Comparison of ENCODE assay signal across 15 cellular contexts in genomic region chrX:37453821-37454220, GRCh38.
DNase-seq lines count a peak whose midpoint lies in the region; ATAC-seq and TF ChIP-seq lines count a peak whose summit lies in the region.
"Had no signal": no experiment of that assay in that cellular context is flagged by ENCODE, and none has a peak within 500 bp of the region (broad histone marks: within the 10 kb centered on the region; RNA-seq: fewer than 3 reads in every experiment).

No MANE protein-coding gene starts in this region.

- dilution Hi-C loops in mammary epithelial cell (cut with HindIII; ENCODE audit: low sequenced_read_pairs): no loop called here

- H2AFZ ChIP-seq in mammary epithelial cell (ENCODE audit: low read depth, low read length): no peak overlapping the region

- no peaks in the 10 kb centered on the region for H3K27me3 Mint-ChIP-seq in MCF 10A (ENCODE audit: insufficient read depth, unreplicated experiment)

- TF ChIP-seq CTCF in MCF 10A (IDR thresholded peaks at IDR 0.05; ENCODE audit: unreplicated experiment) (no peak), breast epithelium (IDR thresholded peaks at IDR 0.05) (no peak), mammary epithelial cell (conservative IDR thresholded peaks at IDR 0.05 in 1 of 2, IDR thresholded peaks at IDR 0.05 in 1 of 2; ENCODE audit: extremely low read depth in 1 of 2, insufficient read depth in 1 of 2, low read depth in 1 of 2, low read length in 2 of 2) (no peak), foreskin keratinocyte (conservative IDR thresholded peaks at IDR 0.05) (no peak), suprapubic skin (IDR thresholded peaks at IDR 0.05) (no peak), GM10248 (IDR thresholded peaks at IDR 0.05; ENCODE audit: control extremely low read depth, extremely low read depth, low read depth, missing control alignments) (no peak)

- no peaks in the 10 kb centered on the region for H3K9me3 ChIP-seq in breast epithelium
- H3K9me3 ChIP-seq in mammary epithelial cell (replicated peaks; ENCODE audit: insufficient read depth, low read length): no peaks in the 10 kb centered on the region
- no peaks in the 10 kb centered on the region for H3K9me3 ChIP-seq in suprapubic skin
- H3K9me3 ChIP-seq: BLaER1, Caco-2 had no signal

- POLR2A ChIA-PET in MCF 10A (lab: Yijun Ruan, JAX) (interaction anchor here (1.0 to 1.4 kb wide), 3 partner anchors 19 to 105 kb away, joined by 3 read pairs; partner anchors contain the start of gene PRRG1), GM10248 (lab: Yijun Ruan, JAX) (no interaction called here)

- TF ChIP-seq EP300 in suprapubic skin (IDR thresholded peaks at IDR 0.05): no peak

- in situ Hi-C loops in mammary epithelial cell (cut with MboI; ENCODE audit: low sequenced_read_pairs in 2 of 2): no loop called here

- WGBS in mammary epithelial cell (ENCODE audit: low coverage, missing lambda C conversion rate): 63% methylated on average over 1 of the region's 1 CpG
- WGBS in suprapubic skin: 73% methylated on average over 1 of the region's 1 CpG

- H3K9ac ChIP-seq in mammary epithelial cell (ENCODE audit: insufficient read depth, low read length): no peak overlapping the region
- H3K9ac ChIP-seq: BLaER1 had no signal

- intact Hi-C loops in MCF 10A (cut with micrococcal nuclease) (loop anchor here (10.0 kb wide), 1 partner anchor 99 kb away; no protein-coding TSS in a partner anchor), breast epithelium (cut with DNase I; ENCODE audit: low total_unique reads) (no loop called here), mammary epithelial cell (cut with micrococcal nuclease) (no loop called here)

- H3K27ac ChIP-seq in breast epithelium (no peak overlapping the region), mammary epithelial cell (ENCODE audit: insufficient read depth, low read depth, low read length) (peak overlapping the region; percentile 48), foreskin keratinocyte (no peak overlapping the region), suprapubic skin (no peak overlapping the region)
- H3K27ac ChIP-seq: 22Rv1, BLaER1 had no signal

- H3K36me3 Mint-ChIP-seq in MCF 10A (ENCODE audit: insufficient read depth, unreplicated experiment): peaks cover 7% of the 10 kb centered on the region
- H3K36me3 Mint-ChIP-seq: CD8-positive, alpha-beta memory T cell; IgD-negative memory B cell had no signal

- DNase-seq in MCF 10A (ENCODE audit: unreplicated experiment) (peak; percentile 40), breast epithelium (ENCODE audit: low spot score in 2 of 2) (no peak), mammary epithelial cell (peak; percentile 8), foreskin keratinocyte (peak; percentile 3 to 23), suprapubic skin (ENCODE audit: low spot score in 2 of 2) (no peak), GM10248 (ENCODE audit: extremely low spot score) (no peak), MV-4-11 (lab: John Stamatoyannopoulos, UW) (no peak)
- DNase-seq: AML-193; Caco-2; CD8-positive, alpha-beta memory T cell; DMS53; GF-D8 had no signal

- BruUV-seq in MCF 10A (replicated peaks; lab: Mats Ljungman, UMichigan) (no TSS peak), mammary epithelial cell (replicated peaks; lab: Mats Ljungman, UMichigan) (no TSS peak)

- TF ChIP-seq POLR2A in breast epithelium (IDR thresholded peaks at IDR 0.05): no peak
- TF ChIP-seq POLR2A in suprapubic skin (IDR thresholded peaks at IDR 0.05): no peak

- peak overlapping the region; percentile 18 for H3K4me2 ChIP-seq in mammary epithelial cell (ENCODE audit: insufficient read depth, low read depth, low read length)
- H3K4me2 ChIP-seq: BLaER1 had no signal

- CTCF ChIA-PET in MCF 10A (lab: Yijun Ruan, JAX) (no interaction called here), mammary epithelial cell (lab: Charles Lee; ENCODE audit: low non-redundant PET) (no interaction called here), GM10248 (lab: Yijun Ruan, JAX) (no interaction called here)

- peaks cover 23% of the 10 kb centered on the region for H3K4me1 Mint-ChIP-seq in MCF 10A (ENCODE audit: insufficient read depth, unreplicated experiment)
- H3K4me1 Mint-ChIP-seq: CD8-positive, alpha-beta memory T cell had no signal

- no peaks in the 10 kb centered on the region for H3K36me3 ChIP-seq in breast epithelium
- H3K36me3 ChIP-seq in mammary epithelial cell (ENCODE audit: insufficient read depth, low read length): no peaks in the 10 kb centered on the region
- H3K36me3 ChIP-seq in suprapubic skin: no peaks in the 10 kb centered on the region
- H3K36me3 ChIP-seq: BLaER1 had no signal

- H3K4me3 ChIP-seq in breast epithelium (no peak overlapping the region), mammary epithelial cell (replicated peaks in 1 of 3; ENCODE audit: insufficient read depth in 1 of 3, low read depth in 2 of 3, low read length in 3 of 3) (no peak overlapping the region), suprapubic skin (no peak overlapping the region)
- H3K4me3 ChIP-seq: BLaER1 had no signal

- H4K20me1 ChIP-seq in mammary epithelial cell (ENCODE audit: insufficient read depth, low read length): no peaks in the 10 kb centered on the region
- H4K20me1 ChIP-seq: BLaER1 had no signal

- H3K79me2 ChIP-seq in mammary epithelial cell (ENCODE audit: insufficient read depth, low read length): no peaks in the 10 kb centered on the region

- no peak overlapping the region for H3K4me3 Mint-ChIP-seq in MCF 10A (ENCODE audit: unreplicated experiment)
- H3K4me3 Mint-ChIP-seq: CD8-positive, alpha-beta memory T cell; IgD-negative memory B cell had no signal

- no peaks in the 10 kb centered on the region for H3K4me1 ChIP-seq in breast epithelium
- peaks cover 24% of the 10 kb centered on the region for H3K4me1 ChIP-seq in mammary epithelial cell (ENCODE audit: insufficient read depth, low read length)
- peaks cover 27% of the 10 kb centered on the region for H3K4me1 ChIP-seq in foreskin keratinocyte
- H3K4me1 ChIP-seq in suprapubic skin: no peaks in the 10 kb centered on the region
- H3K4me1 ChIP-seq: BLaER1, Caco-2 had no signal

- peaks cover 0 to 6% of the 10 kb centered on the region in 2 donors for H3K27me3 ChIP-seq in breast epithelium
- H3K27me3 ChIP-seq in mammary epithelial cell (ENCODE audit: insufficient read depth, low read length): no peaks in the 10 kb centered on the region
- H3K27me3 ChIP-seq in foreskin keratinocyte: no peaks in the 10 kb centered on the region
- H3K27me3 ChIP-seq in suprapubic skin: no peaks in the 10 kb centered on the region
- H3K27me3 ChIP-seq: BLaER1 had no signal

- ATAC-seq in foreskin keratinocyte: no peak

- H3K9me3 Mint-ChIP-seq in MCF 10A (ENCODE audit: unreplicated experiment): no peaks in the 10 kb centered on the region
- H3K9me3 Mint-ChIP-seq: CD8-positive, alpha-beta memory T cell; IgD-negative memory B cell had no signal

- H3K27ac Mint-ChIP-seq in MCF 10A (ENCODE audit: low read depth, unreplicated experiment): no peak overlapping the region
- H3K27ac Mint-ChIP-seq: CD8-positive, alpha-beta memory T cell had no signal

Comparison
In these comparisons a context has a peak if more than half of its experiments do, and no peak if none do; other contexts are left out.
1. DNase-seq: peak in MCF 10A (single experiment), mammary epithelial cell (single experiment) and foreskin keratinocyte (2 of 2); none in breast epithelium (0 of 2), suprapubic skin (0 of 2), GM10248 (single experiment) and MV-4-11 (single experiment).